ENCODE assay signal across 1 cellular context in the genomic region with DNA sequence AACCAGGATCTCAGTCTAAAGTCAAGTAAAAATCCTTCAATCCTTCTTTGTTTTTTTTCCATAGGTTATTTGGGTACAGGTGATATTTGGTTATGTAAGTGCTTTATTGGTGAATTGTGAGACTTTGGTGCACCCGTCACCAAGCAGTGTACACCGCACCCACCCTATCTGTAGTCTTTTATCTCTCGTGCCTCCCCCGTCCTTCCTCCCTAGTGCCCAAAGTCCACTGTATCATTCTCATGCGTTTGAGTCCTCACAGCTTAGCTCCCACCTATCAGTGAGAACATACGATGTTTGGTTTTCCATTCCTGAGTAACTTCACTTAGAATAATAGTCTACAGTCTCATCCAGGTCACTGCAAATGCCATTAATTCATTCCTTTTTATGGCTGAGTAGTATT.
TF ChIP-seq lines count a peak whose summit lies in the region.

No MANE protein-coding gene starts in this region.

TF ChIP-seq in HepG2, 621 proteins besides CTCF, POLR2A, EP300 and RAD21 (continues in another document):
- TF ChIP-seq, protein P1, sequence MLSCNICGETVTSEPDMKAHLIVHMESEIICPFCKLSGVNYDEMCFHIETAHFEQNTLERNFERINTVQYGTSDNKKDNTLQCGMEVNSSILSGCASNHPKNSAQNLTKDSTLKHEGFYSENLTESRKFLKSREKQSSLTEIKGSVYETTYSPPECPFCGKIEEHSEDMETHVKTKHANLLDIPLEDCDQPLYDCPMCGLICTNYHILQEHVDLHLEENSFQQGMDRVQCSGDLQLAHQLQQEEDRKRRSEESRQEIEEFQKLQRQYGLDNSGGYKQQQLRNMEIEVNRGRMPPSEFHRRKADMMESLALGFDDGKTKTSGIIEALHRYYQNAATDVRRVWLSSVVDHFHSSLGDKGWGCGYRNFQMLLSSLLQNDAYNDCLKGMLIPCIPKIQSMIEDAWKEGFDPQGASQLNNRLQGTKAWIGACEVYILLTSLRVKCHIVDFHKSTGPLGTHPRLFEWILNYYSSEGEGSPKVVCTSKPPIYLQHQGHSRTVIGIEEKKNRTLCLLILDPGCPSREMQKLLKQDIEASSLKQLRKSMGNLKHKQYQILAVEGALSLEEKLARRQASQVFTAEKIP (CRISPR knock-in tag; IDR thresholded peaks at IDR 0.05; ENCODE audit: borderline replicate concordance), result no peak
- TF ChIP-seq, protein P2, sequence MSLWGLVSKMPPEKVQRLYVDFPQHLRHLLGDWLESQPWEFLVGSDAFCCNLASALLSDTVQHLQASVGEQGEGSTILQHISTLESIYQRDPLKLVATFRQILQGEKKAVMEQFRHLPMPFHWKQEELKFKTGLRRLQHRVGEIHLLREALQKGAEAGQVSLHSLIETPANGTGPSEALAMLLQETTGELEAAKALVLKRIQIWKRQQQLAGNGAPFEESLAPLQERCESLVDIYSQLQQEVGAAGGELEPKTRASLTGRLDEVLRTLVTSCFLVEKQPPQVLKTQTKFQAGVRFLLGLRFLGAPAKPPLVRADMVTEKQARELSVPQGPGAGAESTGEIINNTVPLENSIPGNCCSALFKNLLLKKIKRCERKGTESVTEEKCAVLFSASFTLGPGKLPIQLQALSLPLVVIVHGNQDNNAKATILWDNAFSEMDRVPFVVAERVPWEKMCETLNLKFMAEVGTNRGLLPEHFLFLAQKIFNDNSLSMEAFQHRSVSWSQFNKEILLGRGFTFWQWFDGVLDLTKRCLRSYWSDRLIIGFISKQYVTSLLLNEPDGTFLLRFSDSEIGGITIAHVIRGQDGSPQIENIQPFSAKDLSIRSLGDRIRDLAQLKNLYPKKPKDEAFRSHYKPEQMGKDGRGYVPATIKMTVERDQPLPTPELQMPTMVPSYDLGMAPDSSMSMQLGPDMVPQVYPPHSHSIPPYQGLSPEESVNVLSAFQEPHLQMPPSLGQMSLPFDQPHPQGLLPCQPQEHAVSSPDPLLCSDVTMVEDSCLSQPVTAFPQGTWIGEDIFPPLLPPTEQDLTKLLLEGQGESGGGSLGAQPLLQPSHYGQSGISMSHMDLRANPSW (CRISPR knock-in tag; IDR thresholded peaks at IDR 0.05; ENCODE audit: borderline replicate concordance), result no peak
- TF ChIP-seq ONECUT2 (CRISPR knock-in tag; IDR thresholded peaks at IDR 0.05) (no peak), MIXL1 (CRISPR knock-in tag; IDR thresholded peaks at IDR 0.05) (no peak), ZNF543 (CRISPR knock-in tag; IDR thresholded peaks at IDR 0.05) (no peak), SOX6 (IDR thresholded peaks at IDR 0.05) (no peak), SOX6 (CRISPR knock-in tag; IDR thresholded peaks at IDR 0.05) (peak; percentile 27; the same call in 1 of the 2 replicates), ZBTB7B (CRISPR knock-in tag; IDR thresholded peaks at IDR 0.05) (no peak), SMAD3 (CRISPR knock-in tag; IDR thresholded peaks at IDR 0.05) (no peak), ZNF598 (CRISPR knock-in tag; IDR thresholded peaks at IDR 0.05; ENCODE audit: borderline replicate concordance) (no peak), KDM1A (CRISPR knock-in tag; IDR thresholded peaks at IDR 0.05) (no peak), HMGA1 (CRISPR knock-in tag; conservative IDR thresholded peaks at IDR 0.05) (no peak), KLF11 (CRISPR knock-in tag; IDR thresholded peaks at IDR 0.05) (no peak), BHLHE40 (IDR thresholded peaks at IDR 0.05; ENCODE audit: low read length) (peak; percentile 35; the same call in 1 of the 2 replicates), FOXJ3 (CRISPR knock-in tag; IDR thresholded peaks at IDR 0.05; ENCODE audit: borderline replicate concordance) (no peak), HOXA7 (CRISPR knock-in tag; IDR thresholded peaks at IDR 0.05) (no peak), ZNF329 (CRISPR knock-in tag; IDR thresholded peaks at IDR 0.05; ENCODE audit: low read depth) (no peak), AGO1 (IDR thresholded peaks at IDR 0.05; ENCODE audit: low read depth, low read length, poor library complexity, severe bottlenecking) (no peak), ZNF205 (CRISPR knock-in tag; IDR thresholded peaks at IDR 0.05) (no peak), ZNF143 (CRISPR knock-in tag; IDR thresholded peaks at IDR 0.05) (no peak), CBX2 (IDR thresholded peaks at IDR 0.05; ENCODE audit: low read depth, low read length) (no peak), CBX2 (CRISPR knock-in tag; IDR thresholded peaks at IDR 0.05; ENCODE audit: low read depth) (no peak), MED1 (CRISPR knock-in tag; IDR thresholded peaks at IDR 0.05) (0 out of 2 replicates have a peak, but pooled peaks have one; percentile 35), MTF1 (CRISPR knock-in tag; IDR thresholded peaks at IDR 0.05) (peak; percentile 87; the same call in 1 of the 2 replicates), HOXA9 (CRISPR knock-in tag; IDR thresholded peaks at IDR 0.05; ENCODE audit: borderline replicate concordance) (no peak), FOSL1 (CRISPR knock-in tag; IDR thresholded peaks at IDR 0.05; ENCODE audit: borderline replicate concordance) (no peak), GZF1 (CRISPR knock-in tag; IDR thresholded peaks at IDR 0.05) (no peak), PCBP1 (IDR thresholded peaks at IDR 0.05; ENCODE audit: borderline replicate concordance, low read depth, low read length) (no peak), ZNF891 (CRISPR knock-in tag; IDR thresholded peaks at IDR 0.05) (no peak), TMF1 (CRISPR knock-in tag; IDR thresholded peaks at IDR 0.05; ENCODE audit: low read depth) (no peak), ZNF431 (CRISPR knock-in tag; IDR thresholded peaks at IDR 0.05; ENCODE audit: borderline replicate concordance, low read depth) (no peak)
- TF ChIP-seq, protein P3, sequence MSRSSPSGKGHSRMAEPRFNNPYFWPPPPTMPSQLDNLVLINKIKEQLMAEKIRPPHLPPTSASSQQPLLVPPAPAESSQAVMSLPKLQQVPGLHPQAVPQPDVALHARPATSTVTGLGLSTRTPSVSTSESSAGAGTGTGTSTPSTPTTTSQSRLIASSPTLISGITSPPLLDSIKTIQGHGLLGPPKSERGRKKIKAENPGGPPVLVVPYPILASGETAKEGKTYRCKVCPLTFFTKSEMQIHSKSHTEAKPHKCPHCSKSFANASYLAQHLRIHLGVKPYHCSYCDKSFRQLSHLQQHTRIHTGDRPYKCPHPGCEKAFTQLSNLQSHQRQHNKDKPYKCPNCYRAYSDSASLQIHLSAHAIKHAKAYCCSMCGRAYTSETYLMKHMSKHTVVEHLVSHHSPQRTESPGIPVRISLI (CRISPR knock-in tag; IDR thresholded peaks at IDR 0.05; ENCODE audit: borderline replicate concordance), result no peak
- TF ChIP-seq, protein P4, sequence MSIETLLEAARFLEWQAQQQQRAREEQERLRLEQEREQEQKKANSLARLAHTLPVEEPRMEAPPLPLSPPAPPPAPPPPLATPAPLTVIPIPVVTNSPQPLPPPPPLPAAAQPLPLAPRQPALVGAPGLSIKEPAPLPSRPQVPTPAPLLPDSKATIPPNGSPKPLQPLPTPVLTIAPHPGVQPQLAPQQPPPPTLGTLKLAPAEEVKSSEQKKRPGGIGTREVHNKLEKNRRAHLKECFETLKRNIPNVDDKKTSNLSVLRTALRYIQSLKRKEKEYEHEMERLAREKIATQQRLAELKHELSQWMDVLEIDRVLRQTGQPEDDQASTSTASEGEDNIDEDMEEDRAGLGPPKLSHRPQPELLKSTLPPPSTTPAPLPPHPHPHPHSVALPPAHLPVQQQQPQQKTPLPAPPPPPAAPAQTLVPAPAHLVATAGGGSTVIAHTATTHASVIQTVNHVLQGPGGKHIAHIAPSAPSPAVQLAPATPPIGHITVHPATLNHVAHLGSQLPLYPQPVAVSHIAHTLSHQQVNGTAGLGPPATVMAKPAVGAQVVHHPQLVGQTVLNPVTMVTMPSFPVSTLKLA (IDR thresholded peaks at IDR 0.05), result no peak
- TF ChIP-seq, protein P5, sequence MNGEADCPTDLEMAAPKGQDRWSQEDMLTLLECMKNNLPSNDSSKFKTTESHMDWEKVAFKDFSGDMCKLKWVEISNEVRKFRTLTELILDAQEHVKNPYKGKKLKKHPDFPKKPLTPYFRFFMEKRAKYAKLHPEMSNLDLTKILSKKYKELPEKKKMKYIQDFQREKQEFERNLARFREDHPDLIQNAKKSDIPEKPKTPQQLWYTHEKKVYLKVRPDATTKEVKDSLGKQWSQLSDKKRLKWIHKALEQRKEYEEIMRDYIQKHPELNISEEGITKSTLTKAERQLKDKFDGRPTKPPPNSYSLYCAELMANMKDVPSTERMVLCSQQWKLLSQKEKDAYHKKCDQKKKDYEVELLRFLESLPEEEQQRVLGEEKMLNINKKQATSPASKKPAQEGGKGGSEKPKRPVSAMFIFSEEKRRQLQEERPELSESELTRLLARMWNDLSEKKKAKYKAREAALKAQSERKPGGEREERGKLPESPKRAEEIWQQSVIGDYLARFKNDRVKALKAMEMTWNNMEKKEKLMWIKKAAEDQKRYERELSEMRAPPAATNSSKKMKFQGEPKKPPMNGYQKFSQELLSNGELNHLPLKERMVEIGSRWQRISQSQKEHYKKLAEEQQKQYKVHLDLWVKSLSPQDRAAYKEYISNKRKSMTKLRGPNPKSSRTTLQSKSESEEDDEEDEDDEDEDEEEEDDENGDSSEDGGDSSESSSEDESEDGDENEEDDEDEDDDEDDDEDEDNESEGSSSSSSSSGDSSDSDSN (CRISPR knock-in tag; IDR thresholded peaks at IDR 0.05), result no peak
- TF ChIP-seq, protein P6, sequence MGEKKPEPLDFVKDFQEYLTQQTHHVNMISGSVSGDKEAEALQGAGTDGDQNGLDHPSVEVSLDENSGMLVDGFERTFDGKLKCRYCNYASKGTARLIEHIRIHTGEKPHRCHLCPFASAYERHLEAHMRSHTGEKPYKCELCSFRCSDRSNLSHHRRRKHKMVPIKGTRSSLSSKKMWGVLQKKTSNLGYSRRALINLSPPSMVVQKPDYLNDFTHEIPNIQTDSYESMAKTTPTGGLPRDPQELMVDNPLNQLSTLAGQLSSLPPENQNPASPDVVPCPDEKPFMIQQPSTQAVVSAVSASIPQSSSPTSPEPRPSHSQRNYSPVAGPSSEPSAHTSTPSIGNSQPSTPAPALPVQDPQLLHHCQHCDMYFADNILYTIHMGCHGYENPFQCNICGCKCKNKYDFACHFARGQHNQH (CRISPR knock-in tag; IDR thresholded peaks at IDR 0.05), result no peak
- TF ChIP-seq, protein P7, sequence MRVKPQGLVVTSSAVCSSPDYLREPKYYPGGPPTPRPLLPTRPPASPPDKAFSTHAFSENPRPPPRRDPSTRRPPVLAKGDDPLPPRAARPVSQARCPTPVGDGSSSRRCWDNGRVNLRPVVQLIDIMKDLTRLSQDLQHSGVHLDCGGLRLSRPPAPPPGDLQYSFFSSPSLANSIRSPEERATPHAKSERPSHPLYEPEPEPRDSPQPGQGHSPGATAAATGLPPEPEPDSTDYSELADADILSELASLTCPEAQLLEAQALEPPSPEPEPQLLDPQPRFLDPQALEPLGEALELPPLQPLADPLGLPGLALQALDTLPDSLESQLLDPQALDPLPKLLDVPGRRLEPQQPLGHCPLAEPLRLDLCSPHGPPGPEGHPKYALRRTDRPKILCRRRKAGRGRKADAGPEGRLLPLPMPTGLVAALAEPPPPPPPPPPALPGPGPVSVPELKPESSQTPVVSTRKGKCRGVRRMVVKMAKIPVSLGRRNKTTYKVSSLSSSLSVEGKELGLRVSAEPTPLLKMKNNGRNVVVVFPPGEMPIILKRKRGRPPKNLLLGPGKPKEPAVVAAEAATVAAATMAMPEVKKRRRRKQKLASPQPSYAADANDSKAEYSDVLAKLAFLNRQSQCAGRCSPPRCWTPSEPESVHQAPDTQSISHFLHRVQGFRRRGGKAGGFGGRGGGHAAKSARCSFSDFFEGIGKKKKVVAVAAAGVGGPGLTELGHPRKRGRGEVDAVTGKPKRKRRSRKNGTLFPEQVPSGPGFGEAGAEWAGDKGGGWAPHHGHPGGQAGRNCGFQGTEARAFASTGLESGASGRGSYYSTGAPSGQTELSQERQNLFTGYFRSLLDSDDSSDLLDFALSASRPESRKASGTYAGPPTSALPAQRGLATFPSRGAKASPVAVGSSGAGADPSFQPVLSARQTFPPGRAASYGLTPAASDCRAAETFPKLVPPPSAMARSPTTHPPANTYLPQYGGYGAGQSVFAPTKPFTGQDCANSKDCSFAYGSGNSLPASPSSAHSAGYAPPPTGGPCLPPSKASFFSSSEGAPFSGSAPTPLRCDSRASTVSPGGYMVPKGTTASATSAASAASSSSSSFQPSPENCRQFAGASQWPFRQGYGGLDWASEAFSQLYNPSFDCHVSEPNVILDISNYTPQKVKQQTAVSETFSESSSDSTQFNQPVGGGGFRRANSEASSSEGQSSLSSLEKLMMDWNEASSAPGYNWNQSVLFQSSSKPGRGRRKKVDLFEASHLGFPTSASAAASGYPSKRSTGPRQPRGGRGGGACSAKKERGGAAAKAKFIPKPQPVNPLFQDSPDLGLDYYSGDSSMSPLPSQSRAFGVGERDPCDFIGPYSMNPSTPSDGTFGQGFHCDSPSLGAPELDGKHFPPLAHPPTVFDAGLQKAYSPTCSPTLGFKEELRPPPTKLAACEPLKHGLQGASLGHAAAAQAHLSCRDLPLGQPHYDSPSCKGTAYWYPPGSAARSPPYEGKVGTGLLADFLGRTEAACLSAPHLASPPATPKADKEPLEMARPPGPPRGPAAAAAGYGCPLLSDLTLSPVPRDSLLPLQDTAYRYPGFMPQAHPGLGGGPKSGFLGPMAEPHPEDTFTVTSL (CRISPR knock-in tag; IDR thresholded peaks at IDR 0.05; ENCODE audit: borderline replicate concordance), result peak; percentile 46; the same call in 1 of the 2 replicates
- TF ChIP-seq, protein P8, sequence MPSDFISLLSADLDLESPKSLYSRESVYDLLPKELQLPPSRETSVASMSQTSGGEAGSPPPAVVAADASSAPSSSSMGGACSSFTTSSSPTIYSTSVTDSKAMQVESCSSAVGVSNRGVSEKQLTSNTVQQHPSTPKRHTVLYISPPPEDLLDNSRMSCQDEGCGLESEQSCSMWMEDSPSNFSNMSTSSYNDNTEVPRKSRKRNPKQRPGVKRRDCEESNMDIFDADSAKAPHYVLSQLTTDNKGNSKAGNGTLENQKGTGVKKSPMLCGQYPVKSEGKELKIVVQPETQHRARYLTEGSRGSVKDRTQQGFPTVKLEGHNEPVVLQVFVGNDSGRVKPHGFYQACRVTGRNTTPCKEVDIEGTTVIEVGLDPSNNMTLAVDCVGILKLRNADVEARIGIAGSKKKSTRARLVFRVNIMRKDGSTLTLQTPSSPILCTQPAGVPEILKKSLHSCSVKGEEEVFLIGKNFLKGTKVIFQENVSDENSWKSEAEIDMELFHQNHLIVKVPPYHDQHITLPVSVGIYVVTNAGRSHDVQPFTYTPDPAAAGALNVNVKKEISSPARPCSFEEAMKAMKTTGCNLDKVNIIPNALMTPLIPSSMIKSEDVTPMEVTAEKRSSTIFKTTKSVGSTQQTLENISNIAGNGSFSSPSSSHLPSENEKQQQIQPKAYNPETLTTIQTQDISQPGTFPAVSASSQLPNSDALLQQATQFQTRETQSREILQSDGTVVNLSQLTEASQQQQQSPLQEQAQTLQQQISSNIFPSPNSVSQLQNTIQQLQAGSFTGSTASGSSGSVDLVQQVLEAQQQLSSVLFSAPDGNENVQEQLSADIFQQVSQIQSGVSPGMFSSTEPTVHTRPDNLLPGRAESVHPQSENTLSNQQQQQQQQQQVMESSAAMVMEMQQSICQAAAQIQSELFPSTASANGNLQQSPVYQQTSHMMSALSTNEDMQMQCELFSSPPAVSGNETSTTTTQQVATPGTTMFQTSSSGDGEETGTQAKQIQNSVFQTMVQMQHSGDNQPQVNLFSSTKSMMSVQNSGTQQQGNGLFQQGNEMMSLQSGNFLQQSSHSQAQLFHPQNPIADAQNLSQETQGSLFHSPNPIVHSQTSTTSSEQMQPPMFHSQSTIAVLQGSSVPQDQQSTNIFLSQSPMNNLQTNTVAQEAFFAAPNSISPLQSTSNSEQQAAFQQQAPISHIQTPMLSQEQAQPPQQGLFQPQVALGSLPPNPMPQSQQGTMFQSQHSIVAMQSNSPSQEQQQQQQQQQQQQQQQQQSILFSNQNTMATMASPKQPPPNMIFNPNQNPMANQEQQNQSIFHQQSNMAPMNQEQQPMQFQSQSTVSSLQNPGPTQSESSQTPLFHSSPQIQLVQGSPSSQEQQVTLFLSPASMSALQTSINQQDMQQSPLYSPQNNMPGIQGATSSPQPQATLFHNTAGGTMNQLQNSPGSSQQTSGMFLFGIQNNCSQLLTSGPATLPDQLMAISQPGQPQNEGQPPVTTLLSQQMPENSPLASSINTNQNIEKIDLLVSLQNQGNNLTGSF (CRISPR knock-in tag; IDR thresholded peaks at IDR 0.05), result no peak
